Comparison of ENCODE assay signal across 1 cellular context in the genomic region with DNA sequence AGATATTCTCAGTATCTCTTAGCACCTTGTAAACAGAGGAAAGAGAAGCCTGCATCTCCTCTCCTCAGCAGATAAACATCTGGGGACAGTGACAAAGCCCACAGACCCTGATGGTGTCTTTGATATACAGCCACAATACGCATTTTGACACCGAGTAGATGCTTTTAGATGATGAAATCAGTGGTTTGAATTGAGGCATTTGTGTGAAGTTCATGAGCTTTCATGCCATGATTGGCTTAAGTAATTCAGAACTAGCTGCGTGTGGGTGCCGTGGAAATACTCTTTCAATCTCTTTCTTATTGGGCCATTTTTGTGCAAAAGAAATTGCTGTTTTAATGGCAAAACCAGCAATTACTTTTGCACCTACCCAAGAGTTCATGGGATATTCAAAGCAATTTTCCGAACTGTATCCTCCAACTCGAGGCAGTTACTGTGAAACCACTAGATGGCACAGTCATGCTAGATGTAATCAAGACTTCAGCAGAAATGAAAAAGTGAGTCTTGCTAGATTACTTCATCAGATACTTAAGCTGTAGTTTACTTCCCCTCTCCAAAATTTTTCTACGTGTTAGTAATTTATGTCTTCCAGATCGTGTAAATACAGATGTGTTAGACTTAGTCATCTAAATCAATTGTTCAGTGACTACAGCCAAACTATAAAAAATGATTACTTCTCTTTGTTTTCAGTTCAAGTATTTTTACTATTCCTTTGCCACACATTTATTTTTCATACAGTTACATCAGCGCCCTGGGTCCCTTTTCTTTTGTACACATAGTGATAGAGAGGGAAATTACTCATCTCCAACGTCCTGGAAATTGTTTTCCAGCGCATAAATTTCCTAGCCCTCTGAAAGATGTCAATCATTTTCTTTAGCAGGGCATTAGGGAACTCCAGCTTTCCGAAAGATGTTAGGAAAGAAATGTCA.
A peak's percentile ranks its signal among the peaks of the same experiment; 100 is the strongest.
TF ChIP-seq lines count a peak whose summit lies in the region.

No MANE protein-coding gene starts in this region.

TF ChIP-seq in HEK293, 187 proteins besides CTCF, POLR2A, EP300 and RAD21 (continued from another document and continues in another):
- TF ChIP-seq ZSCAN18 (tag by site-specific recombination; IDR thresholded peaks at IDR 0.05) (0 out of 2 replicates have a peak, but pooled peaks have one; percentile 60), ZNF624 (tag by site-specific recombination; IDR thresholded peaks at IDR 0.05) (no peak), ZNF404 (tag by site-specific recombination; IDR thresholded peaks at IDR 0.05) (no peak), ZNF16 (tag by site-specific recombination; IDR thresholded peaks at IDR 0.05; ENCODE audit: low read depth) (no peak), HOXA7 (CRISPR knock-in tag; IDR thresholded peaks at IDR 0.05; ENCODE audit: borderline replicate concordance) (no peak), AEBP2 (tag by site-specific recombination; IDR thresholded peaks at IDR 0.05; ENCODE audit: borderline replicate concordance) (no peak), ZNF549 (tag by site-specific recombination; IDR thresholded peaks at IDR 0.05) (no peak), ZNF639 (tag by site-specific recombination; IDR thresholded peaks at IDR 0.05) (peak; percentile 95), ZNF629 (tag by site-specific recombination; IDR thresholded peaks at IDR 0.05) (peak; percentile 98), ZNF776 (tag by site-specific recombination; IDR thresholded peaks at IDR 0.05; ENCODE audit: borderline replicate concordance) (no peak), ZBTB7A (tag by site-specific recombination; IDR thresholded peaks at IDR 0.05; ENCODE audit: low read depth) (no peak), ZNF416 (tag by site-specific recombination; IDR thresholded peaks at IDR 0.05) (no peak), SALL2 (tag by site-specific recombination; IDR thresholded peaks at IDR 0.05; ENCODE audit: borderline replicate concordance) (no peak), ZNF433 (tag by site-specific recombination; IDR thresholded peaks at IDR 0.05; ENCODE audit: low read depth) (no peak), GFI1B (tag by site-specific recombination; IDR thresholded peaks at IDR 0.05) (peak; percentile 99), ZNF423 (tag by site-specific recombination; IDR thresholded peaks at IDR 0.05) (no peak), PRDM1 (tag by site-specific recombination; IDR thresholded peaks at IDR 0.05) (peak; percentile 80), ZNF311 (tag by site-specific recombination; IDR thresholded peaks at IDR 0.05; ENCODE audit: borderline replicate concordance) (no peak), SP3 (tag by site-specific recombination; IDR thresholded peaks at IDR 0.05) (peak; percentile 30), ZNF529 (tag by site-specific recombination; IDR thresholded peaks at IDR 0.05; ENCODE audit: insufficient replicate concordance) (no peak), GLI2 (tag by site-specific recombination; IDR thresholded peaks at IDR 0.05; ENCODE audit: borderline replicate concordance, low read depth) (peak; percentile 96), ZNF19 (tag by site-specific recombination; IDR thresholded peaks at IDR 0.05; ENCODE audit: low read depth) (0 out of 2 replicates have a peak, but pooled peaks have one; percentile 26), ZSCAN16 (tag by site-specific recombination; IDR thresholded peaks at IDR 0.05) (no peak), ZNF211 (tag by site-specific recombination; IDR thresholded peaks at IDR 0.05; ENCODE audit: low read depth) (no peak), SETDB1 (IDR thresholded peaks at IDR 0.05; ENCODE audit: insufficient read length, low read length) (no peak), SP2 (tag by site-specific recombination; IDR thresholded peaks at IDR 0.05) (peak; percentile 34), ZBTB49 (tag by site-specific recombination; IDR thresholded peaks at IDR 0.05; ENCODE audit: low read depth) (no peak), ZNF548 (tag by site-specific recombination; IDR thresholded peaks at IDR 0.05) (no peak), WT1 (tag by site-specific recombination; IDR thresholded peaks at IDR 0.05) (peak; percentile 60; the same call in 1 of the 2 replicates), ZNF585B (tag by site-specific recombination; IDR thresholded peaks at IDR 0.05) (no peak), KLF9 (tag by site-specific recombination; IDR thresholded peaks at IDR 0.05; ENCODE audit: low read depth) (no peak), ZNF350 (tag by site-specific recombination; IDR thresholded peaks at IDR 0.05) (no peak), ZFP69B (tag by site-specific recombination; IDR thresholded peaks at IDR 0.05) (peak; percentile 69; the same call in 1 of the 2 replicates), ZNF174 (tag by site-specific recombination; IDR thresholded peaks at IDR 0.05) (0 out of 2 replicates have a peak, but pooled peaks have one; percentile 36), ZNF600 (tag by site-specific recombination; IDR thresholded peaks at IDR 0.05) (peak; percentile 67), KLF7 (tag by site-specific recombination; IDR thresholded peaks at IDR 0.05; ENCODE audit: borderline replicate concordance) (no peak), MZF1 (tag by site-specific recombination; IDR thresholded peaks at IDR 0.05; ENCODE audit: borderline replicate concordance) (peak; percentile 66; the same call in 1 of the 2 replicates), ZNF518A (tag by site-specific recombination; conservative IDR thresholded peaks at IDR 0.05; ENCODE audit: low read depth) (peak; percentile 66), ZNF692 (tag by site-specific recombination; IDR thresholded peaks at IDR 0.05) (peak; percentile 88), ZNF157 (tag by site-specific recombination; IDR thresholded peaks at IDR 0.05) (no peak), ZBTB48 (tag by site-specific recombination; IDR thresholded peaks at IDR 0.05) (no peak), BCL11B (tag by site-specific recombination; IDR thresholded peaks at IDR 0.05; ENCODE audit: low read depth) (0 out of 2 replicates have a peak, but pooled peaks have one; percentile 58), ZNF664 (tag by site-specific recombination; IDR thresholded peaks at IDR 0.05) (peak; percentile 93), ZEB2 (tag by site-specific recombination; IDR thresholded peaks at IDR 0.05) (peak; percentile 100), ZNF133 (tag by site-specific recombination; IDR thresholded peaks at IDR 0.05) (no peak), ZFP41 (tag by site-specific recombination; IDR thresholded peaks at IDR 0.05; ENCODE audit: borderline replicate concordance) (no peak), ZNF473 (tag by site-specific recombination; IDR thresholded peaks at IDR 0.05) (no peak)
- TF ChIP-seq, protein P1, sequence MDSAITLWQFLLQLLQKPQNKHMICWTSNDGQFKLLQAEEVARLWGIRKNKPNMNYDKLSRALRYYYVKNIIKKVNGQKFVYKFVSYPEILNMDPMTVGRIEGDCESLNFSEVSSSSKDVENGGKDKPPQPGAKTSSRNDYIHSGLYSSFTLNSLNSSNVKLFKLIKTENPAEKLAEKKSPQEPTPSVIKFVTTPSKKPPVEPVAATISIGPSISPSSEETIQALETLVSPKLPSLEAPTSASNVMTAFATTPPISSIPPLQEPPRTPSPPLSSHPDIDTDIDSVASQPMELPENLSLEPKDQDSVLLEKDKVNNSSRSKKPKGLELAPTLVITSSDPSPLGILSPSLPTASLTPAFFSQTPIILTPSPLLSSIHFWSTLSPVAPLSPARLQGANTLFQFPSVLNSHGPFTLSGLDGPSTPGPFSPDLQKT (IDR thresholded peaks at IDR 0.05; ENCODE audit: borderline replicate concordance, low read depth, low read length): no peak
